ENCODE assay signal across 2 cellular contexts in the genomic region with DNA sequence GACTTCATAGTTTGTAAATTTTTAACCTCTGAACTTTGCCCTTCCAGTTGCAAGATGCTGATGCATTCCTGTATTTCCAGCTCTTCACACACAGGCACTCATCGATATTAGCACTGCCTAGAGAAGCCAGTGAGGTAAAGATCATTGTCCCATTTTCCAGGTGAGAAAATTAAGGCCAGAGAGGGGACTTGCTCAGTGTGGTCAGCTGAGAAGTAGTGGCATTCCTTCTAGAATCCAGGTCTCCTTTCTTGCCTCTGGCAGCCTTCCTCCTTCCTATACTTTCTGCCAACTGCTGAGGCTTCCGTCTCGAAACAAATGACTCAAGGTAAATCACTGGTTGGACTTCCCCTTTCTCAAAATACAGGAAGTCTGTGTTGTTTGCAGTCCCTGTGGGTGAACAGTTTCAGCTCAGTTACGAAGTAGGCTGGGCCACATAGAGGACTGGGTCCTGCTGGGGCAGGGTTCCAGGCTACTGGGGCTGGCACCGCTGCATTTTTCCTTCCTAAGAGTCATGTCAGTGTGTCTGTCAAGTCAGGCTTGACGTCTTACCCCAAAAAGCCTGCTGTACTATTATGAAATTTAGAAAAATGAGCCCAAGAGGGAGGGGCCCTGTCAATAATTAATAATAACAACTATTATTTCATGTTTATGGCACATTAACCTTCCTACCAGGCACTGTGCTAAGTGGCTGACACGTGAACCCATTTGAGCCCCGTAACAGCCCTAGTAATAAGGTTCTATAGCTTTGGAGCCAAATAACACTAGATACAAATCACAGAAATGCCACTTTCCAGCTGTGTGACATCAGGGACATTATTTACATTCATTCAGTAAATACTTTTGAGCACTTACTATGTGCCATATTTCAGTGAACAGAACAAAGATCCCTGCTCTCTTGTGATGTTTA.
TF ChIP-seq lines count a peak whose summit lies in the region.

No MANE protein-coding gene starts in this region.

TF ChIP-seq in GM12878, 131 proteins besides CTCF, POLR2A, EP300 and RAD21 (continues in another document):
- TF ChIP-seq KAT2A (conservative IDR thresholded peaks at IDR 0.05; ENCODE audit: control insufficient read depth, low read depth, low read length) (no peak), PML (IDR thresholded peaks at IDR 0.05; ENCODE audit: low read length) (peak; percentile 63; the same call in 1 of the 2 replicates), RCOR1 (conservative IDR thresholded peaks at IDR 0.05; ENCODE audit: low read depth, low read length) (no peak), CEBPB (IDR thresholded peaks at IDR 0.05; ENCODE audit: borderline replicate concordance in 1 of 2, low read depth in 2 of 2, low read length in 2 of 2) (no peak), ZNF274 (IDR thresholded peaks at IDR 0.05; ENCODE audit: insufficient read depth, insufficient read length) (no peak), SREBF2 (IDR thresholded peaks at IDR 0.05; ENCODE audit: low read length) (no peak), ZNF207 (IDR thresholded peaks at IDR 0.05; ENCODE audit: borderline replicate concordance) (0 out of 2 replicates have a peak, but pooled peaks have one; percentile 64), SIN3A (IDR thresholded peaks at IDR 0.05; ENCODE audit: low read depth, low read length) (0 out of 2 replicates have a peak, but pooled peaks have one; percentile 58), MTA3 (IDR thresholded peaks at IDR 0.05; ENCODE audit: borderline replicate concordance, low read length) (peak; percentile 76), ATF7 (IDR thresholded peaks at IDR 0.05; ENCODE audit: low read depth) (peak; percentile 92), NFXL1 (IDR thresholded peaks at IDR 0.05; ENCODE audit: borderline replicate concordance) (no peak), PAX8 (IDR thresholded peaks at IDR 0.05) (no peak), TCF12 (IDR thresholded peaks at IDR 0.05; ENCODE audit: low read depth, low read length) (0 out of 2 replicates have a peak, but pooled peaks have one; percentile 49)
- TF ChIP-seq, protein P1, sequence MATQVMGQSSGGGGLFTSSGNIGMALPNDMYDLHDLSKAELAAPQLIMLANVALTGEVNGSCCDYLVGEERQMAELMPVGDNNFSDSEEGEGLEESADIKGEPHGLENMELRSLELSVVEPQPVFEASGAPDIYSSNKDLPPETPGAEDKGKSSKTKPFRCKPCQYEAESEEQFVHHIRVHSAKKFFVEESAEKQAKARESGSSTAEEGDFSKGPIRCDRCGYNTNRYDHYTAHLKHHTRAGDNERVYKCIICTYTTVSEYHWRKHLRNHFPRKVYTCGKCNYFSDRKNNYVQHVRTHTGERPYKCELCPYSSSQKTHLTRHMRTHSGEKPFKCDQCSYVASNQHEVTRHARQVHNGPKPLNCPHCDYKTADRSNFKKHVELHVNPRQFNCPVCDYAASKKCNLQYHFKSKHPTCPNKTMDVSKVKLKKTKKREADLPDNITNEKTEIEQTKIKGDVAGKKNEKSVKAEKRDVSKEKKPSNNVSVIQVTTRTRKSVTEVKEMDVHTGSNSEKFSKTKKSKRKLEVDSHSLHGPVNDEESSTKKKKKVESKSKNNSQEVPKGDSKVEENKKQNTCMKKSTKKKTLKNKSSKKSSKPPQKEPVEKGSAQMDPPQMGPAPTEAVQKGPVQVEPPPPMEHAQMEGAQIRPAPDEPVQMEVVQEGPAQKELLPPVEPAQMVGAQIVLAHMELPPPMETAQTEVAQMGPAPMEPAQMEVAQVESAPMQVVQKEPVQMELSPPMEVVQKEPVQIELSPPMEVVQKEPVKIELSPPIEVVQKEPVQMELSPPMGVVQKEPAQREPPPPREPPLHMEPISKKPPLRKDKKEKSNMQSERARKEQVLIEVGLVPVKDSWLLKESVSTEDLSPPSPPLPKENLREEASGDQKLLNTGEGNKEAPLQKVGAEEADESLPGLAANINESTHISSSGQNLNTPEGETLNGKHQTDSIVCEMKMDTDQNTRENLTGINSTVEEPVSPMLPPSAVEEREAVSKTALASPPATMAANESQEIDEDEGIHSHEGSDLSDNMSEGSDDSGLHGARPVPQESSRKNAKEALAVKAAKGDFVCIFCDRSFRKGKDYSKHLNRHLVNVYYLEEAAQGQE (IDR thresholded peaks at IDR 0.05; ENCODE audit: low read depth, low read length) = no peak
- TF ChIP-seq, protein P2, sequence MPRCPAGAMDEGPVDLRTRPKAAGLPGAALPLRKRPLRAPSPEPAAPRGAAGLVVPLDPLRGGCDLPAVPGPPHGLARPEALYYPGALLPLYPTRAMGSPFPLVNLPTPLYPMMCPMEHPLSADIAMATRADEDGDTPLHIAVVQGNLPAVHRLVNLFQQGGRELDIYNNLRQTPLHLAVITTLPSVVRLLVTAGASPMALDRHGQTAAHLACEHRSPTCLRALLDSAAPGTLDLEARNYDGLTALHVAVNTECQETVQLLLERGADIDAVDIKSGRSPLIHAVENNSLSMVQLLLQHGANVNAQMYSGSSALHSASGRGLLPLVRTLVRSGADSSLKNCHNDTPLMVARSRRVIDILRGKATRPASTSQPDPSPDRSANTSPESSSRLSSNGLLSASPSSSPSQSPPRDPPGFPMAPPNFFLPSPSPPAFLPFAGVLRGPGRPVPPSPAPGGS (IDR thresholded peaks at IDR 0.05; ENCODE audit: borderline replicate concordance, insufficient read depth, low read depth, low read length, poor library complexity, severe bottlenecking) = no peak
- TF ChIP-seq, protein P3, sequence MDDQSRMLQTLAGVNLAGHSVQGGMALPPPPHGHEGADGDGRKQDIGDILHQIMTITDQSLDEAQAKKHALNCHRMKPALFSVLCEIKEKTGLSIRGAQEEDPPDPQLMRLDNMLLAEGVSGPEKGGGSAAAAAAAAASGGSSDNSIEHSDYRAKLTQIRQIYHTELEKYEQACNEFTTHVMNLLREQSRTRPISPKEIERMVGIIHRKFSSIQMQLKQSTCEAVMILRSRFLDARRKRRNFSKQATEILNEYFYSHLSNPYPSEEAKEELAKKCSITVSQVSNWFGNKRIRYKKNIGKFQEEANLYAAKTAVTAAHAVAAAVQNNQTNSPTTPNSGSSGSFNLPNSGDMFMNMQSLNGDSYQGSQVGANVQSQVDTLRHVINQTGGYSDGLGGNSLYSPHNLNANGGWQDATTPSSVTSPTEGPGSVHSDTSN (IDR thresholded peaks at IDR 0.05; ENCODE audit: insufficient replicate concordance, low read depth, low read length) = no peak

TF ChIP-seq in liver, 16 proteins besides CTCF, POLR2A, EP300 and RAD21:
- TF ChIP-seq, protein P4, sequence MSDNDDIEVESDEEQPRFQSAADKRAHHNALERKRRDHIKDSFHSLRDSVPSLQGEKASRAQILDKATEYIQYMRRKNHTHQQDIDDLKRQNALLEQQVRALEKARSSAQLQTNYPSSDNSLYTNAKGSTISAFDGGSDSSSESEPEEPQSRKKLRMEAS (IDR thresholded peaks at IDR 0.05) = no peak
- TF ChIP-seq FOXA2 (IDR thresholded peaks at IDR 0.05) = no peak
- TF ChIP-seq NR2F2 (IDR thresholded peaks at IDR 0.05) = peak; percentile 47
- TF ChIP-seq, protein P5, sequence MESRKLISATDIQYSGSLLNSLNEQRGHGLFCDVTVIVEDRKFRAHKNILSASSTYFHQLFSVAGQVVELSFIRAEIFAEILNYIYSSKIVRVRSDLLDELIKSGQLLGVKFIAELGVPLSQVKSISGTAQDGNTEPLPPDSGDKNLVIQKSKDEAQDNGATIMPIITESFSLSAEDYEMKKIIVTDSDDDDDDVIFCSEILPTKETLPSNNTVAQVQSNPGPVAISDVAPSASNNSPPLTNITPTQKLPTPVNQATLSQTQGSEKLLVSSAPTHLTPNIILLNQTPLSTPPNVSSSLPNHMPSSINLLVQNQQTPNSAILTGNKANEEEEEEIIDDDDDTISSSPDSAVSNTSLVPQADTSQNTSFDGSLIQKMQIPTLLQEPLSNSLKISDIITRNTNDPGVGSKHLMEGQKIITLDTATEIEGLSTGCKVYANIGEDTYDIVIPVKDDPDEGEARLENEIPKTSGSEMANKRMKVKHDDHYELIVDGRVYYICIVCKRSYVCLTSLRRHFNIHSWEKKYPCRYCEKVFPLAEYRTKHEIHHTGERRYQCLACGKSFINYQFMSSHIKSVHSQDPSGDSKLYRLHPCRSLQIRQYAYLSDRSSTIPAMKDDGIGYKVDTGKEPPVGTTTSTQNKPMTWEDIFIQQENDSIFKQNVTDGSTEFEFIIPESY (IDR thresholded peaks at IDR 0.05) = no peak
- TF ChIP-seq, protein P6, sequence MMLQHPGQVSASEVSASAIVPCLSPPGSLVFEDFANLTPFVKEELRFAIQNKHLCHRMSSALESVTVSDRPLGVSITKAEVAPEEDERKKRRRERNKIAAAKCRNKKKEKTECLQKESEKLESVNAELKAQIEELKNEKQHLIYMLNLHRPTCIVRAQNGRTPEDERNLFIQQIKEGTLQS (IDR thresholded peaks at IDR 0.05) = no peak
- no peak for TF ChIP-seq YY1 (IDR thresholded peaks at IDR 0.05)
- no peak for TF ChIP-seq FOXA1 (IDR thresholded peaks at IDR 0.05)
- no peak for TF ChIP-seq GABPA (IDR thresholded peaks at IDR 0.05 in 1 of 2, conservative IDR thresholded peaks at IDR 0.05 in 1 of 2)
- no peak for TF ChIP-seq EGR1 (IDR thresholded peaks at IDR 0.05; ENCODE audit: low read depth in 2 of 2)
- peak; percentile 6 to 7 for TF ChIP-seq HNF4A (conservative IDR thresholded peaks at IDR 0.05)
- TF ChIP-seq SP1 (IDR thresholded peaks at IDR 0.05) = peak; percentile 20
- TF ChIP-seq TAF1 (conservative IDR thresholded peaks at IDR 0.05) = peak; percentile 76
